8 cellular contexts compared by ENCODE assay signal in the genomic region with DNA sequence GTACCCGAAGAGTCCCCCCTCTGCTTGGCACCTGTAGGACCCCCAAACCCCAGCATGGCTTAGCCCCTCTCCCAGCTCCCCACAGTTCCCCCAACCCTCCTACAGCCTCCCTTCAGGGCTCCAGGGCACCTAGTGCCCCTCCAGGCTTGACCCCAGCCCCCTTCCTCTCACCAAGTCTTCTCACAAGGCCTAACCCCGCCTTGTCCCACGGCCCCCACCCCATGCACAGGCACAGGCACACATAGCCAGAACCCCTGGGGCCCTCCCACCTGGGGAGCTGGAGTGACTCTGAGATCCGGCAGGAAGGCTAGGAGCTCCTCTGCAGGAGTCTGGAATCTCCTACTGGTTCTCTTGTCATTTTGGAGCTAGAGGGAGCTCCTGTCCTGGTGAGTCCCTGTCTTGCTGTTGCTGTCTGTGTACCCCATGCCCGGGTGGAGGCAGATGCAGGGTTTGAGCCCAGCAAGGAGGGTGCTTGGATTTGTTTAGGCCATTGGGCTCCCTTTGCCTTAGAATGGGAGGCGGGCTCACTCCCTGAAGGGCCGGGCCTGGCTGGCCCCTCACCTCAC. TPM values are rescaled to one million over a fixed set of nuclear protein-coding genes. Genes with fewer than 3 reads are reported as not detected.
DNase-seq lines count a peak whose midpoint lies in the region; ATAC-seq and TF ChIP-seq lines count a peak whose summit lies in the region.

No MANE protein-coding gene starts in this region.

- peak in 1 of 2 experiments; percentile 46; a peak in 2 of 4 replicates for TF ChIP-seq CTCF in GM23338 (conservative IDR thresholded peaks at IDR 0.05; ENCODE audit: low read depth in 2 of 2)
- TF ChIP-seq CTCF in activated CD8-positive, alpha-beta T cell treated with anti-CD3 and anti-CD28 coated beads for 36 hours (IDR thresholded peaks at IDR 0.05), result peak; percentile 16
- peak in 4 of 9 donors; percentile 5 to 37 (median 27) for TF ChIP-seq CTCF in heart right ventricle (IDR thresholded peaks at IDR 0.05)

- H3K27me3 Mint-ChIP-seq in GM23338 (ENCODE audit: insufficient read depth, low read depth, poor library complexity), result peaks cover 11% of the 10 kb centered on the region
- no peaks in the 10 kb centered on the region for H3K27me3 Mint-ChIP-seq in activated CD8-positive, alpha-beta T cell treated with anti-CD3 and anti-CD28 coated beads for 36 hours

- H3K4me1 ChIP-seq in GM23338 (ENCODE audit: insufficient read depth), result peaks cover 75% of the 10 kb centered on the region
- peaks cover 51 to 100% (median 97%) of the 10 kb centered on the region in 9 donors for H3K4me1 ChIP-seq in heart right ventricle
- H3K4me1 ChIP-seq in skeletal muscle satellite cell (ENCODE audit: control insufficient read depth, insufficient read depth, low read length), result peaks cover 26% of the 10 kb centered on the region

- H2AFZ ChIP-seq in GM23338, result no peak overlapping the region

- DNase-seq in GM23338 (ENCODE audit: low spot score) (peak; percentile 54), heart right ventricle (peak; percentile 55), NCI-H446 (lab: John Stamatoyannopoulos, UW) (no peak), NCI-H774 (lab: John Stamatoyannopoulos, UW) (no peak), kidney tubule cell (ENCODE audit: low spot score) (no peak), ACHN (no peak)
- peak; percentile 39 for DNase-seq in activated CD8-positive, alpha-beta T cell treated with anti-CD3 and anti-CD28 coated beads for 36 hours

- in situ Hi-C loops in ACHN (cut with HindIII; ENCODE audit: low pct_ligation_motif_present, low pct_unique_long_range_greater_than_20kb, low sequenced_read_pairs), result no loop called here

- no peaks in the 10 kb centered on the region for H3F3A ChIP-seq in GM23338 (replicated peaks; ENCODE audit: low read depth)

- POLR2A ChIA-PET in activated CD8-positive, alpha-beta T cell treated with anti-CD3 and anti-CD28 coated beads for 36 hours (lab: Charles Lee), result interaction anchor here (1.0 to 18.7 kb wide), 19 partner anchors 9 to 164 kb away, joined by 3 to 444 read pairs (median 8); partner anchors contain the start of gene KLF13

- H3K9me2 ChIP-seq in GM23338 (ENCODE audit: insufficient read depth), result no peaks in the 10 kb centered on the region

- H3K27ac ChIP-seq in GM23338 (ENCODE audit: low read depth) (0 out of 2 replicates have a peak overlapping the region, but pooled peaks have one; percentile 50), heart right ventricle (peak overlapping the region; percentile 78 to 97 (median 92))

- WGBS in heart right ventricle, 2 donors, result 32 to 36% methylated on average over 7 of the region's 7 CpGs

- H3K9me3 Mint-ChIP-seq in GM23338, result no peaks in the 10 kb centered on the region; the same call in 2 of the 3 replicates
- peaks cover 3% of the 10 kb centered on the region for H3K9me3 Mint-ChIP-seq in activated CD8-positive, alpha-beta T cell treated with anti-CD3 and anti-CD28 coated beads for 36 hours

- intact Hi-C loops in activated CD8-positive, alpha-beta T cell treated with anti-CD3 and anti-CD28 coated beads for 36 hours (cut with micrococcal nuclease), result loop anchor here (2.0 to 5.0 kb wide), 2 partner anchors 69 to 121 kb away; no protein-coding TSS in a partner anchor
- intact Hi-C loops in heart right ventricle (cut with DNase I), result loop anchor here in 6 of 10 donors (2.0 to 10.0 kb wide), 5 partner anchors 31 to 121 kb away; partner anchors contain the start of gene KLF13 (in 2 of the 6)

- peak overlapping the region; percentile 93; the same call in 1 of the 2 replicates for H3K27ac Mint-ChIP-seq in GM23338
- H3K27ac Mint-ChIP-seq in activated CD8-positive, alpha-beta T cell treated with anti-CD3 and anti-CD28 coated beads for 36 hours, result peak overlapping the region; percentile 99

- peaks cover 64% of the 10 kb centered on the region for H3K79me2 ChIP-seq in GM23338 (replicated peaks; ENCODE audit: insufficient read depth)

- H3K9me3 ChIP-seq in heart right ventricle, result peaks cover 0 to 5% (median 0%) of the 10 kb centered on the region in 11 donors
- H3K9me3 ChIP-seq in skeletal muscle satellite cell (replicated peaks; ENCODE audit: low read length), result no peaks in the 10 kb centered on the region

- peaks cover 4% of the 10 kb centered on the region; the same call in 1 of the 2 replicates for H4K20me1 ChIP-seq in GM23338 (replicated peaks; ENCODE audit: insufficient read depth)

- CTCF ChIA-PET in activated CD8-positive, alpha-beta T cell treated with anti-CD3 and anti-CD28 coated beads for 36 hours (lab: Charles Lee), result interaction anchor here (0.9 to 11.3 kb wide), 23 partner anchors 10 to 154 kb away, joined by 3 to 134 read pairs (median 6); partner anchors contain the start of gene KLF13

- H3K27me3 ChIP-seq in GM23338 (ENCODE audit: insufficient read depth) (no peaks in the 10 kb centered on the region), heart right ventricle (no peaks in the 10 kb centered on the region), skeletal muscle satellite cell (ENCODE audit: control insufficient read depth, insufficient read depth, low read length) (no peaks in the 10 kb centered on the region)

- peaks cover 82% of the 10 kb centered on the region for H3K4me1 Mint-ChIP-seq in GM23338
- peaks cover 100% of the 10 kb centered on the region for H3K4me1 Mint-ChIP-seq in activated CD8-positive, alpha-beta T cell treated with anti-CD3 and anti-CD28 coated beads for 36 hours (ENCODE audit: low read depth)

- H3K36me3 ChIP-seq in GM23338 (ENCODE audit: insufficient read depth), result no peaks in the 10 kb centered on the region
- no peaks in the 10 kb centered on the region for H3K36me3 ChIP-seq in heart right ventricle
- H3K36me3 ChIP-seq in skeletal muscle satellite cell (ENCODE audit: insufficient read depth, low read length), result no peaks in the 10 kb centered on the region

- peak overlapping the region; percentile 61; the same call in 2 of the 3 replicates for H3K4me3 Mint-ChIP-seq in GM23338
- H3K4me3 Mint-ChIP-seq in activated CD8-positive, alpha-beta T cell treated with anti-CD3 and anti-CD28 coated beads for 36 hours, result peak overlapping the region; percentile 78

- H3K9ac ChIP-seq in skeletal muscle satellite cell (ENCODE audit: low read depth, low read length), result peak overlapping the region; percentile 43

- H3K4me3 ChIP-seq in GM23338, result peak overlapping the region; percentile 41
- peak overlapping the region in 9 of 10 donors; percentile 21 to 39 (median 32) for H3K4me3 ChIP-seq in heart right ventricle
- H3K4me3 ChIP-seq in skeletal muscle satellite cell (ENCODE audit: low read length), result peak overlapping the region; percentile 51

- H3K4me2 ChIP-seq in GM23338 (peak overlapping the region; percentile 71), skeletal muscle satellite cell (ENCODE audit: low read length) (peak overlapping the region; percentile 64)

- H3K36me3 Mint-ChIP-seq in GM23338 (ENCODE audit: low read depth), result peaks cover 3% of the 10 kb centered on the region; the same call in 1 of the 3 replicates
- peaks cover 50% of the 10 kb centered on the region for H3K36me3 Mint-ChIP-seq in activated CD8-positive, alpha-beta T cell treated with anti-CD3 and anti-CD28 coated beads for 36 hours (ENCODE audit: low read depth)

- ATAC-seq in GM23338 (peak; percentile 30), heart right ventricle (peak; percentile 22 to 69 (median 60))
- ATAC-seq in activated CD8-positive, alpha-beta T cell treated with anti-CD3 and anti-CD28 coated beads for 36 hours, result no peak

RNA-seq across cellular contexts. Expression of gene KLF13, which starts 39.6 kb away (rescaled TPM):
- total RNA-seq in GM23338 (2014; rRNA removed; shearing (Covaris generic)), result 21.5 and 23.5 TPM in 2 replicates
- polyA plus RNA-seq in GM23338 (2016; fragmentation: Nextera tagmentation; extraction: Ambion mirVana), result 28.6 and 35.7 TPM in 2 replicates
- total RNA-seq in activated CD8-positive, alpha-beta T cell treated with anti-CD3 and anti-CD28 coated beads for 36 hours, result 100 to 1,000 TPM; 163 to 175 TPM
- total RNA-seq in heart right ventricle, result 100 to 1,000 TPM in 1 of 10 donors, 10 to 100 TPM in 9; 28.4 to 101 (median 49.4) TPM
- polyA plus RNA-seq in heart right ventricle, result 10 to 100 TPM; 32.9 to 44.0 TPM
- total RNA-seq in skeletal muscle satellite cell (2012; rRNA removed), result 23.1 and 24.7 TPM in 2 replicates

Comparison
In these comparisons a context has a peak if more than half of its experiments do, and no peak if none do; other contexts are left out.
1. DNase-seq: peak in GM23338 (single experiment), activated CD8-positive, alpha-beta T cell treated with anti-CD3 and anti-CD28 coated beads for 36 hours (single experiment) and heart right ventricle (2 of 2); none in NCI-H446 (0 of 2), NCI-H774 (single experiment), kidney tubule cell (single experiment) and ACHN (single experiment).
2. Peak in every context shown above with its lines, with median percentiles within 50 percentile points of each other: H3K4me3 ChIP-seq.